ENCODE assay signal across 18 cellular contexts in the genomic region with DNA sequence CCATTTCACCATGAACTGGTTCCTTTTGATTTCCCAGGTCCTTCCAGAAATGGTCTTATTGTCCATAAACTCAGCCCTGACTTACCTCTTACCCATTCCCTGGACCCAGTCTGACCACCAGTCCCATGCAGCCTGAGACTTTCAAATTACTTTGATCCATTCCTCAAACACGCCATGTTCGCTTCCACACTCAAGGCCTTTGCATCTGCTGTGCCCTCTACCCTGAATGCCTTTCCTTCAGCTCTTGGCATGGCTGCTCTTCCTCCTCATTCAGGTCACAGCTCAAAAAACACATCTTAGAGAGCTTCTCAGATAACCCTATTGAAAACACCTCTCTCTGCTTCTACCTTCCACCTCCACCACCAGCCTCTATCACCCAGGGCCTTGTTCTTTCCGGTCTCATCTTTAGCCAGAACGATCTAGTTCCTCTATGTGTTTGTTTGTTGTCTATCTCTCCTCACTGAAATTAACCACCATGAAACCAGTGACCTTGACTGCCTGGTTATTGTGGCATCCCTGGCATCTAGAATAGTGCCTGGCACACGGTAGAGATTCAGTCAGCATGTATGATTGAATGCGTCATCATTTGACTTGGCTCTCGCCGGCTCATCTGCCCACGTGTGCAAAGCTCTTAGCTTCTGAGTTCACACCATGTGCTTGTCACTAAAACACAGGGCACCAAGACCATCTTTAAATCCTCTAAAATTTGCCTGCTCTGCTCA. TPM values are rescaled to one million over a fixed set of nuclear protein-coding genes. Genes with fewer than 3 reads are reported as not detected.
DNase-seq lines count a peak whose midpoint lies in the region; ATAC-seq and TF ChIP-seq lines count a peak whose summit lies in the region.
"Had no signal": no experiment of that assay in that cellular context is flagged by ENCODE, and none has a peak within 500 bp of the region (broad histone marks: within the 10 kb centered on the region; RNA-seq: fewer than 3 reads in every experiment).

No MANE protein-coding gene starts in this region.

- WGBS in liver = 50% methylated on average over 9 of the region's 9 CpGs

- H3K4me1 Mint-ChIP-seq in type B pancreatic cell (ENCODE audit: unreplicated experiment) = peaks cover 31% of the 10 kb centered on the region
- H3K4me1 Mint-ChIP-seq: stimulated activated naive CD8-positive, alpha-beta T cell treated with anti-CD3 and anti-CD28 coated beads, Interleukin-15, amount 100 ng/mL, for 72 hours had no signal

- H3K27ac ChIP-seq in liver (ENCODE audit: low read depth in 1 of 2, low read length in 2 of 2) = peak overlapping the region; percentile 82 to 92
- H3K27ac ChIP-seq: neutrophil had no signal

- TF ChIP-seq CTCF in epithelial cell of proximal tubule (conservative IDR thresholded peaks at IDR 0.05; ENCODE audit: low read depth, low read length) (no peak), liver (IDR thresholded peaks at IDR 0.05; ENCODE audit: low read depth, low read length, missing input control) (no peak), type B pancreatic cell (conservative IDR thresholded peaks at IDR 0.05) (no peak)

- H3K36me3 ChIP-seq in liver (ENCODE audit: control insufficient read depth in 4 of 4, insufficient read depth in 3 of 4, low read depth in 1 of 4, low read length in 3 of 4) = no peaks in the 10 kb centered on the region
- H3K36me3 ChIP-seq: neutrophil had no signal

- H3K4me1 ChIP-seq in liver (ENCODE audit: control insufficient read depth in 4 of 4, insufficient read depth in 4 of 4, low read length in 3 of 4) = peaks cover 17 to 43% (median 27%) of the 10 kb centered on the region in 4 donors

- no peaks in the 10 kb centered on the region for H3K36me3 Mint-ChIP-seq in type B pancreatic cell
- H3K36me3 Mint-ChIP-seq: CD4-positive, CD25-positive, alpha-beta regulatory T cell had no signal

- H3K27me3 ChIP-seq in liver (ENCODE audit: control insufficient read depth in 4 of 4, insufficient read depth in 4 of 4, low read length in 3 of 4) = no peaks in the 10 kb centered on the region
- H3K27me3 ChIP-seq: neutrophil had no signal

- DNase-seq in HT1080 (ENCODE audit: low read depth) (peak; percentile 36), epithelial cell of proximal tubule (ENCODE audit: low read depth) (peak; percentile 95), type B pancreatic cell (ENCODE audit: extremely low spot score, unreplicated experiment) (no peak), NCI-H2196 treated with DMSO at 0.1 percent for 48 hours (lab: John Stamatoyannopoulos, UW; ENCODE audit: unreplicated experiment) (no peak), amniotic stem cell (lab: John Stamatoyannopoulos, UW) (no peak)
- DNase-seq: activated B cell treated with CpG ODN at 0.5 μM for 24 hours; activated naive CD4-positive, alpha-beta T cell treated with Interleukin-2 at 50 U/mL for 16 hours; CD4-positive, CD25-positive, alpha-beta regulatory T cell; DND-41; NCI-H2081; NCI-H774; stimulated activated naive CD8-positive, alpha-beta T cell treated with anti-CD3 and anti-CD28 coated beads, Interleukin-15, amount 100 ng/mL, for 72 hours; T-helper 1 cell had no signal

- H3K4me3 Mint-ChIP-seq in type B pancreatic cell = peak overlapping the region; percentile 24
- H3K4me3 Mint-ChIP-seq: activated B cell treated with CpG ODN at 0.5 μM for 24 hours; CD4-positive, CD25-positive, alpha-beta regulatory T cell; stimulated activated naive CD8-positive, alpha-beta T cell treated with anti-CD3 and anti-CD28 coated beads, Interleukin-15, amount 100 ng/mL, for 72 hours had no signal

- no peak overlapping the region for H3K4me3 ChIP-seq in epithelial cell of proximal tubule (ENCODE audit: low read depth, low read length)
- H3K4me3 ChIP-seq in liver (ENCODE audit: low read depth in 1 of 3, low read length in 3 of 3) = no peak overlapping the region

- H3K9ac ChIP-seq in liver (ENCODE audit: low read depth in 1 of 2, low read length in 2 of 2) = peak overlapping the region in 1 of 2 donors; percentile 27

- peak in 1 of 2 donors; percentile 23 for TF ChIP-seq RAD21 in liver (IDR thresholded peaks at IDR 0.05)

- H3K27me3 Mint-ChIP-seq in type B pancreatic cell = no peaks in the 10 kb centered on the region

- ATAC-seq in GM18867 (IDR thresholded peaks at IDR 0.05; ENCODE audit: unreplicated experiment) = no peak
- ATAC-seq: stimulated activated naive CD8-positive, alpha-beta T cell treated with anti-CD3 and anti-CD28 coated beads, Interleukin-15, amount 100 ng/mL, for 72 hours had no signal

- no peaks in the 10 kb centered on the region for H3K9me3 ChIP-seq in liver (ENCODE audit: control insufficient read depth in 4 of 4, low read length in 3 of 4)
- H3K9me3 ChIP-seq: neutrophil had no signal

- peak overlapping the region; percentile 20 for H3K27ac Mint-ChIP-seq in type B pancreatic cell
- H3K27ac Mint-ChIP-seq: activated B cell treated with CpG ODN at 0.5 μM for 24 hours; CD4-positive, CD25-positive, alpha-beta regulatory T cell had no signal

- H3K9me3 Mint-ChIP-seq in type B pancreatic cell = no peaks in the 10 kb centered on the region
- H3K9me3 Mint-ChIP-seq: activated B cell treated with CpG ODN at 0.5 μM for 24 hours; stimulated activated naive CD8-positive, alpha-beta T cell treated with anti-CD3 and anti-CD28 coated beads, Interleukin-15, amount 100 ng/mL, for 72 hours had no signal

TF ChIP-seq in liver, 16 proteins besides CTCF, POLR2A, EP300 and RAD21 (continues in another document):
- no peak for TF ChIP-seq EGR1 (IDR thresholded peaks at IDR 0.05; ENCODE audit: low read depth in 2 of 2)
- no peak for TF ChIP-seq SP1 (IDR thresholded peaks at IDR 0.05)
- TF ChIP-seq, protein P1, sequence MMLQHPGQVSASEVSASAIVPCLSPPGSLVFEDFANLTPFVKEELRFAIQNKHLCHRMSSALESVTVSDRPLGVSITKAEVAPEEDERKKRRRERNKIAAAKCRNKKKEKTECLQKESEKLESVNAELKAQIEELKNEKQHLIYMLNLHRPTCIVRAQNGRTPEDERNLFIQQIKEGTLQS (IDR thresholded peaks at IDR 0.05) = no peak
- TF ChIP-seq, protein P2, sequence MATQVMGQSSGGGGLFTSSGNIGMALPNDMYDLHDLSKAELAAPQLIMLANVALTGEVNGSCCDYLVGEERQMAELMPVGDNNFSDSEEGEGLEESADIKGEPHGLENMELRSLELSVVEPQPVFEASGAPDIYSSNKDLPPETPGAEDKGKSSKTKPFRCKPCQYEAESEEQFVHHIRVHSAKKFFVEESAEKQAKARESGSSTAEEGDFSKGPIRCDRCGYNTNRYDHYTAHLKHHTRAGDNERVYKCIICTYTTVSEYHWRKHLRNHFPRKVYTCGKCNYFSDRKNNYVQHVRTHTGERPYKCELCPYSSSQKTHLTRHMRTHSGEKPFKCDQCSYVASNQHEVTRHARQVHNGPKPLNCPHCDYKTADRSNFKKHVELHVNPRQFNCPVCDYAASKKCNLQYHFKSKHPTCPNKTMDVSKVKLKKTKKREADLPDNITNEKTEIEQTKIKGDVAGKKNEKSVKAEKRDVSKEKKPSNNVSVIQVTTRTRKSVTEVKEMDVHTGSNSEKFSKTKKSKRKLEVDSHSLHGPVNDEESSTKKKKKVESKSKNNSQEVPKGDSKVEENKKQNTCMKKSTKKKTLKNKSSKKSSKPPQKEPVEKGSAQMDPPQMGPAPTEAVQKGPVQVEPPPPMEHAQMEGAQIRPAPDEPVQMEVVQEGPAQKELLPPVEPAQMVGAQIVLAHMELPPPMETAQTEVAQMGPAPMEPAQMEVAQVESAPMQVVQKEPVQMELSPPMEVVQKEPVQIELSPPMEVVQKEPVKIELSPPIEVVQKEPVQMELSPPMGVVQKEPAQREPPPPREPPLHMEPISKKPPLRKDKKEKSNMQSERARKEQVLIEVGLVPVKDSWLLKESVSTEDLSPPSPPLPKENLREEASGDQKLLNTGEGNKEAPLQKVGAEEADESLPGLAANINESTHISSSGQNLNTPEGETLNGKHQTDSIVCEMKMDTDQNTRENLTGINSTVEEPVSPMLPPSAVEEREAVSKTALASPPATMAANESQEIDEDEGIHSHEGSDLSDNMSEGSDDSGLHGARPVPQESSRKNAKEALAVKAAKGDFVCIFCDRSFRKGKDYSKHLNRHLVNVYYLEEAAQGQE (IDR thresholded peaks at IDR 0.05) = peak; percentile 68
- peak in 1 of 2 donors; percentile 79 for TF ChIP-seq HNF4A (conservative IDR thresholded peaks at IDR 0.05)
- peak; percentile 96 for TF ChIP-seq YY1 (IDR thresholded peaks at IDR 0.05)
- peak in 1 of 2 donors; percentile 87 for TF ChIP-seq RXRA (IDR thresholded peaks at IDR 0.05)
- TF ChIP-seq NR2F2 (IDR thresholded peaks at IDR 0.05) = no peak
- peak; percentile 23 for TF ChIP-seq FOXA1 (IDR thresholded peaks at IDR 0.05)
- no peak for TF ChIP-seq TAF1 (conservative IDR thresholded peaks at IDR 0.05)
- peak; percentile 48 for TF ChIP-seq FOXA2 (IDR thresholded peaks at IDR 0.05)
- TF ChIP-seq JUND (IDR thresholded peaks at IDR 0.05) = peak in 1 of 2 donors; percentile 92
- TF ChIP-seq, protein P3, sequence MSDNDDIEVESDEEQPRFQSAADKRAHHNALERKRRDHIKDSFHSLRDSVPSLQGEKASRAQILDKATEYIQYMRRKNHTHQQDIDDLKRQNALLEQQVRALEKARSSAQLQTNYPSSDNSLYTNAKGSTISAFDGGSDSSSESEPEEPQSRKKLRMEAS (IDR thresholded peaks at IDR 0.05) = peak; percentile 99

RNA-seq across cellular contexts. Expression of a gene that starts 12.8 kb away (rescaled TPM):
- 0.27 TPM in 1 of 2 replicates, not detected in the other for total RNA-seq in HT1080 (2014; rRNA removed; shearing (Covaris generic))
- not detected in 2 replicates for polyA plus RNA-seq in HT1080 (2015; cell fraction: cytosol; rRNA removed)
- polyA plus RNA-seq in HT1080 (2015; cell fraction: nucleus; rRNA removed) = not detected in 2 replicates
- total RNA-seq in epithelial cell of proximal tubule = 0.14 and 17.0 TPM in 2 replicates
- total RNA-seq in liver = 1 to 10 TPM; 7.2 to 7.8 TPM
- 1 to 10 TPM; 2.3 to 6.8 TPM for polyA plus RNA-seq in liver
- total RNA-seq in type B pancreatic cell (ENCODE audit: low replicate concordance) = 3.7 and 9.4 TPM in 2 replicates
- total RNA-seq: CD4-positive, CD25-positive, alpha-beta regulatory T cell; M059J; RPMI7951 had no signal
- polyA plus RNA-seq: CD4-positive, CD25-positive, alpha-beta regulatory T cell had no signal

RNA-seq across cellular contexts. Expression of a gene that starts 31.8 kb away (rescaled TPM):
- total RNA-seq in HT1080 (2014; rRNA removed; shearing (Covaris generic)) = not detected in 2 replicates
- polyA plus RNA-seq in HT1080 (2015; cell fraction: cytosol; rRNA removed) = not detected in 2 replicates
- polyA plus RNA-seq in HT1080 (2015; cell fraction: nucleus; rRNA removed) = not detected in 2 replicates
- not detected in 2 replicates for total RNA-seq in epithelial cell of proximal tubule
- total RNA-seq in liver = 10 to 100 TPM in 1 of 2 donors, 1 to 10 TPM in 1; 9.2 to 13.6 TPM
- polyA plus RNA-seq in liver = 1 to 10 TPM; 5.7 to 8.3 TPM
- 5.2 and 8.9 TPM in 2 replicates for total RNA-seq in type B pancreatic cell (ENCODE audit: low replicate concordance)
- total RNA-seq: activated B cell treated with CpG ODN at 0.5 μM for 24 hours; CD4-positive, CD25-positive, alpha-beta regulatory T cell; M059J; RPMI7951 had no signal
- polyA plus RNA-seq: CD4-positive, CD25-positive, alpha-beta regulatory T cell had no signal

RNA-seq across cellular contexts. Expression of a gene that starts 53.9 kb away (rescaled TPM):
- total RNA-seq in HT1080 (2014; rRNA removed; shearing (Covaris generic)) = not detected in 2 replicates
- polyA plus RNA-seq in HT1080 (2015; cell fraction: cytosol; rRNA removed) = not detected in 2 replicates
- polyA plus RNA-seq in HT1080 (2015; cell fraction: nucleus; rRNA removed) = not detected in 2 replicates
- not detected in 2 replicates for total RNA-seq in epithelial cell of proximal tubule
- not detected for total RNA-seq in liver
- not detected for polyA plus RNA-seq in liver
- not detected in 2 replicates for total RNA-seq in type B pancreatic cell (ENCODE audit: low replicate concordance)
- total RNA-seq: activated B cell treated with CpG ODN at 0.5 μM for 24 hours; CD4-positive, CD25-positive, alpha-beta regulatory T cell; M059J; RPMI7951 had no signal
- polyA plus RNA-seq: CD4-positive, CD25-positive, alpha-beta regulatory T cell had no signal

Comparison
In these comparisons a context has a peak if more than half of its experiments do, and no peak if none do; other contexts are left out.
1. DNase-seq: peak in HT1080 (single experiment) and epithelial cell of proximal tubule (single experiment); none in type B pancreatic cell (single experiment), NCI-H2196 treated with DMSO at 0.1 percent for 48 hours (single experiment) and amniotic stem cell (single experiment).